Comparison of ENCODE assay signal across 19 cellular contexts in genomic region chr14:93019367-93019843, GRCh38.
DNase-seq lines count a peak whose midpoint lies in the region; ATAC-seq and TF ChIP-seq lines count a peak whose summit lies in the region.
"Had no signal": no experiment of that assay in that cellular context is flagged by ENCODE, and none has a peak within 500 bp of the region (broad histone marks: within the 10 kb centered on the region; RNA-seq: fewer than 3 reads in every experiment).

No MANE protein-coding gene starts in this region.

- H3K9ac ChIP-seq in BLaER1 treated with 17β-estradiol and CSF1 and Interleukin-3, amounts not matched to agents 10 nM and 100 nM, result peak overlapping the region in 1 of 11 experiments; percentile 5; a peak in 1 of 22 replicates
- H3K9ac ChIP-seq in PC-3 (ENCODE audit: low read length), result no peak overlapping the region

- H3K36me3 Mint-ChIP-seq in progenitor cell of endocrine pancreas (ENCODE audit: insufficient read depth), result peaks cover 5% of the 10 kb centered on the region
- H3K36me3 Mint-ChIP-seq: activated naive CD4-positive, alpha-beta T cell treated with anti-CD3 and anti-CD28 coated beads, Interleukin-2, amount 50 U/mL, for 72 hours had no signal

- POLR2A ChIA-PET in PC-3 (lab: Charles Lee; ENCODE audit: unreplicated experiment), result no interaction called here

- no peaks in the 10 kb centered on the region for H3K9me3 Mint-ChIP-seq in progenitor cell of endocrine pancreas (ENCODE audit: low read depth)
- H3K9me3 Mint-ChIP-seq: activated naive CD4-positive, alpha-beta T cell treated with anti-CD3 and anti-CD28 coated beads, Interleukin-2, amount 50 U/mL, for 72 hours; CD8-positive, alpha-beta memory T cell; immature natural killer cell had no signal

- H3K9me2 ChIP-seq in PC-3 (replicated peaks; ENCODE audit: low read length), result no peaks in the 10 kb centered on the region

- peak in 1 of 2 donors; percentile 32 for TF ChIP-seq POLR2A in gastroesophageal sphincter (IDR thresholded peaks at IDR 0.05)

- ATAC-seq in PC-3 (peak; percentile 22; the same call in 1 of the 2 replicates), gastroesophageal sphincter (peak; percentile 46), GM18868 (IDR thresholded peaks at IDR 0.05; ENCODE audit: unreplicated experiment) (no peak), GM19351 (IDR thresholded peaks at IDR 0.05; ENCODE audit: unreplicated experiment) (no peak)
- ATAC-seq: activated CD4-positive, alpha-beta T cell treated with anti-CD3 and anti-CD28 coated beads for 36 hours; activated naive CD4-positive, alpha-beta T cell treated with anti-CD3 and anti-CD28 coated beads, Interleukin-2, amount 50 U/mL, for 72 hours; gastrocnemius medialis had no signal

- no peaks in the 10 kb centered on the region for H3K79me2 ChIP-seq in PC-3 (ENCODE audit: low read length)

- WGBS in gastroesophageal sphincter (ENCODE audit: low coverage in 1 of 2), 2 donors, result no CpG with 5 or more reads among the region's 14 CpGs

- TF ChIP-seq EP300 in gastroesophageal sphincter (IDR thresholded peaks at IDR 0.05), result no peak

- DNase-seq in PC-3 (no peak), progenitor cell of endocrine pancreas (ENCODE audit: low spot score, unreplicated experiment) (no peak), HCEC 1CT (no peak), NCI-H1417 treated with DMSO at 0.1 percent for 48 hours (lab: John Stamatoyannopoulos, UW) (no peak)
- DNase-seq: ACHN; activated CD4-positive, alpha-beta T cell treated with anti-CD3 and anti-CD28 coated beads for 36 hours; activated T-cell treated with anti-CD3 and anti-CD28 coated beads for 4 hours; CD8-positive, alpha-beta memory T cell; gastrocnemius medialis; immature natural killer cell; NCI-H2171; SHP77 treated with DMSO at 0.1 percent for 48 hours; stimulated activated CD4-positive, alpha-beta T cell treated with anti-CD3 and anti-CD28 coated beads, Interleukin-12 subunit alpha, Interleukin-12 subunit beta, amount 100 ng/mL, for 4 hours had no signal

- H3K27ac ChIP-seq in BLaER1 treated with 17β-estradiol and CSF1 and Interleukin-3, amounts not matched to agents 10 nM and 100 nM, result 0 out of 22 replicates have a peak overlapping the region, but pooled peaks of 1 of the 11 experiments have one; percentile 9
- no peak overlapping the region for H3K27ac ChIP-seq in PC-3 (ENCODE audit: low read length)
- peak overlapping the region; percentile 82 to 90 (median 86) for H3K27ac ChIP-seq in gastroesophageal sphincter
- H3K27ac ChIP-seq: gastrocnemius medialis, suprapubic skin had no signal

- H3K9me3 ChIP-seq in BLaER1 treated with 17β-estradiol and CSF1 and Interleukin-3, amounts not matched to agents 10 nM and 100 nM (replicated peaks in 1 of 11), result peaks cover 0 to 4% (median 0%) of the 10 kb centered on the region in 11 experiments; a peak in 1 of 22 replicates
- no peaks in the 10 kb centered on the region for H3K9me3 ChIP-seq in PC-3 (ENCODE audit: low read length)
- H3K9me3 ChIP-seq in gastroesophageal sphincter, result no peaks in the 10 kb centered on the region
- H3K9me3 ChIP-seq: gastrocnemius medialis, suprapubic skin had no signal

- H3K27ac Mint-ChIP-seq in progenitor cell of endocrine pancreas, result peak overlapping the region; percentile 89
- H3K27ac Mint-ChIP-seq: activated CD4-positive, alpha-beta T cell treated with anti-CD3 and anti-CD28 coated beads for 36 hours; activated naive CD4-positive, alpha-beta T cell treated with anti-CD3 and anti-CD28 coated beads, Interleukin-2, amount 50 U/mL, for 72 hours had no signal

- intact Hi-C loops in PC-3 (cut with micrococcal nuclease), result no loop called here

- H3K36me3 ChIP-seq in BLaER1 treated with 17β-estradiol and CSF1 and Interleukin-3, amounts not matched to agents 10 nM and 100 nM, result peaks cover 0 to 33% (median 7%) of the 10 kb centered on the region in 11 experiments; a peak in 11 of 22 replicates
- H3K36me3 ChIP-seq in PC-3 (ENCODE audit: low read depth, low read length), result no peaks in the 10 kb centered on the region
- peaks cover 0 to 5% of the 10 kb centered on the region in 2 donors for H3K36me3 ChIP-seq in gastroesophageal sphincter
- H3K36me3 ChIP-seq: gastrocnemius medialis, suprapubic skin had no signal

- no peak overlapping the region for H2AFZ ChIP-seq in PC-3 (ENCODE audit: low read length)

- BruUV-seq in PC-3 (replicated peaks; lab: Mats Ljungman, UMichigan), result no TSS peak

- H3K4me3 ChIP-seq in BLaER1 treated with 17β-estradiol and CSF1 and Interleukin-3, amounts not matched to agents 10 nM and 100 nM, result no peak overlapping the region
- no peak overlapping the region for H3K4me3 ChIP-seq in PC-3 (ENCODE audit: low read length)
- H3K4me3 ChIP-seq in gastroesophageal sphincter, result no peak overlapping the region
- H3K4me3 ChIP-seq: gastrocnemius medialis, suprapubic skin had no signal

- H3K27me3 ChIP-seq in BLaER1 treated with 17β-estradiol and CSF1 and Interleukin-3, amounts not matched to agents 10 nM and 100 nM, result no peaks in the 10 kb centered on the region
- H3K27me3 ChIP-seq in PC-3 (ENCODE audit: low read length), result no peaks in the 10 kb centered on the region
- no peaks in the 10 kb centered on the region for H3K27me3 ChIP-seq in gastroesophageal sphincter
- H3K27me3 ChIP-seq: gastrocnemius medialis, suprapubic skin had no signal

- CTCF ChIA-PET in PC-3 (lab: Charles Lee), result no interaction called here

- H3K27me3 Mint-ChIP-seq in progenitor cell of endocrine pancreas, result no peaks in the 10 kb centered on the region
- H3K27me3 Mint-ChIP-seq: activated CD4-positive, alpha-beta T cell treated with anti-CD3 and anti-CD28 coated beads for 36 hours; CD8-positive, alpha-beta memory T cell had no signal

- peak overlapping the region in 6 of 11 experiments; percentile 22 to 52 (median 39); a peak in 6 of 22 replicates for H3K4me2 ChIP-seq in BLaER1 treated with 17β-estradiol and CSF1 and Interleukin-3, amounts not matched to agents 10 nM and 100 nM
- no peak overlapping the region for H3K4me2 ChIP-seq in PC-3 (ENCODE audit: low read length)

- TF ChIP-seq CTCF in PC-3 (conservative IDR thresholded peaks at IDR 0.05; ENCODE audit: low read depth, low read length), result no peak
- peak in 1 of 4 experiments; percentile 28 for TF ChIP-seq CTCF in gastroesophageal sphincter (IDR thresholded peaks at IDR 0.05)
- peak; percentile 22 for TF ChIP-seq CTCF in progenitor cell of endocrine pancreas (IDR thresholded peaks at IDR 0.05; ENCODE audit: unreplicated experiment)

- no peak overlapping the region for H3K4me3 Mint-ChIP-seq in progenitor cell of endocrine pancreas (ENCODE audit: low read depth)
- H3K4me3 Mint-ChIP-seq: activated CD4-positive, alpha-beta T cell treated with anti-CD3 and anti-CD28 coated beads for 36 hours; CD8-positive, alpha-beta memory T cell; immature natural killer cell had no signal

- peaks cover 35% of the 10 kb centered on the region for H3K4me1 Mint-ChIP-seq in progenitor cell of endocrine pancreas (ENCODE audit: low read depth)
- H3K4me1 Mint-ChIP-seq: activated CD4-positive, alpha-beta T cell treated with anti-CD3 and anti-CD28 coated beads for 36 hours had no signal

- H3F3A ChIP-seq in PC-3 (ENCODE audit: low read length, unreplicated experiment), result no peaks in the 10 kb centered on the region

- peaks cover 4 to 97% (median 60%) of the 10 kb centered on the region in 11 experiments; a peak in 20 of 22 replicates for H4K20me1 ChIP-seq in BLaER1 treated with 17β-estradiol and CSF1 and Interleukin-3, amounts not matched to agents 10 nM and 100 nM
- H4K20me1 ChIP-seq in PC-3 (ENCODE audit: low read length), result no peaks in the 10 kb centered on the region

- peaks cover 23 to 81% (median 76%) of the 10 kb centered on the region in 10 experiments for H3K4me1 ChIP-seq in BLaER1 treated with 17β-estradiol and CSF1 and Interleukin-3, amounts not matched to agents 10 nM and 100 nM
- H3K4me1 ChIP-seq in PC-3 (ENCODE audit: insufficient read depth, low read length) (no peaks in the 10 kb centered on the region), gastroesophageal sphincter (peaks cover 14 to 98% (median 51%) of the 10 kb centered on the region in 3 donors)
- H3K4me1 ChIP-seq: suprapubic skin had no signal

Comparison
In these comparisons a context has a peak if more than half of its experiments do, and no peak if none do; other contexts are left out.
1. ATAC-seq: peak in PC-3 (single experiment) and gastroesophageal sphincter (single experiment); none in GM18868 (single experiment) and GM19351 (single experiment).